24 cellular contexts compared by ENCODE assay signal in genomic region chrX:27715610-27716009, GRCh38.
DNase-seq lines count a peak whose midpoint lies in the region; ATAC-seq, FAIRE-seq and TF ChIP-seq lines count a peak whose summit lies in the region.
"Had no signal": no experiment of that assay in that cellular context is flagged by ENCODE, and none has a peak within 500 bp of the region (broad histone marks: within the 10 kb centered on the region; RNA-seq: fewer than 3 reads in every experiment).

No MANE protein-coding gene starts in this region.

- H2AFZ ChIP-seq in IMR-90 (replicated peaks; ENCODE audit: low read length, poor library complexity) (no peak overlapping the region), trophoblast cell (ENCODE audit: insufficient read depth, low read length, poor library complexity) (no peak overlapping the region)

- no peak for DNase-seq in A549 (ENCODE audit: low read depth in 1 of 2, low spot score in 1 of 2)
- no peak for DNase-seq in IMR-90
- DNase-seq in iris pigment epithelial cell (ENCODE audit: low read depth): peak; percentile 1
- peak; percentile 1 for DNase-seq in left kidney (ENCODE audit: low read depth, low spot score)
- DNase-seq in trophoblast cell: no peak
- no peak for DNase-seq in NAMALWA (ENCODE audit: low spot score)
- no peak for DNase-seq in coronary artery (ENCODE audit: low spot score)
- DNase-seq: ACHN; BE2C; C1 segment of cervical spinal cord; Calu3; CD4-positive, alpha-beta memory T cell; CD4-positive, CD25-positive, alpha-beta regulatory T cell; CD8-positive, alpha-beta memory T cell; COR-L47; DMS79 treated with DMSO at 0.1 percent for 48 hours; GF-D8 had no signal

- H2BK120ac ChIP-seq in IMR-90 (ENCODE audit: low read depth, low read length): no peak overlapping the region
- no peak overlapping the region for H2BK120ac ChIP-seq in trophoblast cell (ENCODE audit: insufficient read depth, low read length, poor library complexity)

- H3K4me2 ChIP-seq in A549 (no peak overlapping the region), IMR-90 (ENCODE audit: low read depth, low read length) (no peak overlapping the region), trophoblast cell (ENCODE audit: low read length) (no peak overlapping the region)
- H3K4me2 ChIP-seq: BLaER1 had no signal

- no peaks in the 10 kb centered on the region for H4K20me1 ChIP-seq in IMR-90 (ENCODE audit: insufficient read depth, low read length)
- H4K20me1 ChIP-seq: BLaER1 had no signal

- no peak overlapping the region for H2BK12ac ChIP-seq in trophoblast cell (ENCODE audit: low read length)

- H3K9me1 ChIP-seq in IMR-90 (ENCODE audit: insufficient read depth, low read length): no peaks in the 10 kb centered on the region

- H3K9me3 ChIP-seq in A549: no peaks in the 10 kb centered on the region
- H3K9me3 ChIP-seq in IMR-90 (ENCODE audit: control insufficient read depth, insufficient read depth, low read length): no peaks in the 10 kb centered on the region
- no peaks in the 10 kb centered on the region for H3K9me3 ChIP-seq in trophoblast cell (ENCODE audit: insufficient read depth, low read depth, low read length)
- H3K9me3 ChIP-seq: BE2C had no signal

- no peak overlapping the region for H3K23ac ChIP-seq in IMR-90 (ENCODE audit: low read depth, low read length)
- no peak overlapping the region for H3K23ac ChIP-seq in trophoblast cell (ENCODE audit: low read length)

- no peak overlapping the region for H3K18ac ChIP-seq in IMR-90 (ENCODE audit: low read depth, low read length)
- H3K18ac ChIP-seq in trophoblast cell (ENCODE audit: low read length): no peak overlapping the region

- H2BK20ac ChIP-seq in IMR-90 (ENCODE audit: low read depth, low read length): no peak overlapping the region

- no TSS peak for BruUV-seq in IMR-90 (replicated peaks; lab: Mats Ljungman, UMichigan)

- H3K79me1 ChIP-seq in IMR-90 (ENCODE audit: low read depth in 1 of 2, low read length in 2 of 2): no peaks in the 10 kb centered on the region
- no peaks in the 10 kb centered on the region for H3K79me1 ChIP-seq in trophoblast cell (ENCODE audit: low read length)

- H2BK5ac ChIP-seq in IMR-90 (ENCODE audit: low read depth, low read length, poor library complexity, severe bottlenecking) (no peak overlapping the region), trophoblast cell (ENCODE audit: low read depth, low read length, poor library complexity) (no peak overlapping the region)

- no peaks in the 10 kb centered on the region for H3K79me2 ChIP-seq in trophoblast cell (ENCODE audit: control insufficient read depth, insufficient read depth, low read length, poor library complexity)

- H3K56ac ChIP-seq in IMR-90 (ENCODE audit: extremely low read depth, insufficient read depth, low read length): no peak overlapping the region

- H3K14ac ChIP-seq in IMR-90 (replicated peaks; ENCODE audit: low read depth, low read length) (no peak overlapping the region), trophoblast cell (ENCODE audit: low read length) (no peak overlapping the region)

- no peak overlapping the region for H2BK15ac ChIP-seq in IMR-90 (ENCODE audit: low read depth, low read length)

- TF ChIP-seq CTCF in A549 (IDR thresholded peaks at IDR 0.05) (no peak), IMR-90 (conservative IDR thresholded peaks at IDR 0.05; ENCODE audit: low read depth, low read length) (no peak), coronary artery (IDR thresholded peaks at IDR 0.05) (no peak)

- H3K4me3 ChIP-seq in A549 (no peak overlapping the region), IMR-90 (ENCODE audit: insufficient read depth, low read depth, low read length) (no peak overlapping the region), trophoblast cell (ENCODE audit: low read depth, low read length) (no peak overlapping the region), coronary artery (no peak overlapping the region)
- H3K4me3 ChIP-seq: BLaER1 had no signal

- H4K8ac ChIP-seq in IMR-90 (ENCODE audit: low read depth in 2 of 2, low read length in 2 of 2) (no peak overlapping the region), trophoblast cell (ENCODE audit: low read depth, low read length) (no peak overlapping the region)

- H4K91ac ChIP-seq in IMR-90 (ENCODE audit: insufficient read depth, low read depth, low read length) (no peak overlapping the region), trophoblast cell (ENCODE audit: low read depth, low read length) (no peak overlapping the region)

- no peaks in the 10 kb centered on the region for H3K27me3 ChIP-seq in IMR-90 (ENCODE audit: control insufficient read depth, insufficient read depth, low read length)
- no peaks in the 10 kb centered on the region for H3K27me3 ChIP-seq in trophoblast cell (ENCODE audit: insufficient read depth, low read length)
- H3K27me3 ChIP-seq: BE2C had no signal

- intact Hi-C loops in IMR-90 (cut with micrococcal nuclease): no loop called here

- H3K4ac ChIP-seq in IMR-90 (ENCODE audit: low read depth, low read length) (no peak overlapping the region), trophoblast cell (ENCODE audit: low read depth, low read length) (no peak overlapping the region)

- H3K4me1 ChIP-seq in A549 (no peaks in the 10 kb centered on the region), IMR-90 (ENCODE audit: control insufficient read depth, insufficient read depth, low read length) (no peaks in the 10 kb centered on the region), trophoblast cell (ENCODE audit: control insufficient read depth in 1 of 2, insufficient read depth in 2 of 2, low read length in 2 of 2) (no peaks in the 10 kb centered on the region)
- H3K4me1 ChIP-seq: BE2C, BLaER1 had no signal

- in situ Hi-C loops in IMR-90 (cut with MboI; ENCODE audit: low sequenced_read_pairs): no loop called here

- H2AK9ac ChIP-seq in IMR-90 (replicated peaks; ENCODE audit: low read depth, low read length, poor library complexity): no peak overlapping the region

- H3K9ac ChIP-seq in IMR-90 (ENCODE audit: low read depth, low read length) (no peak overlapping the region), trophoblast cell (ENCODE audit: low read length) (no peak overlapping the region)
- H3K9ac ChIP-seq: BLaER1 had no signal

- no peak overlapping the region for H4K12ac ChIP-seq in trophoblast cell (ENCODE audit: low read depth, low read length)

- H3K27ac ChIP-seq in A549 (no peak overlapping the region), IMR-90 (ENCODE audit: insufficient read depth, low read length) (no peak overlapping the region), trophoblast cell (ENCODE audit: low read depth, low read length) (no peak overlapping the region), coronary artery (no peak overlapping the region)
- H3K27ac ChIP-seq: 22Rv1, BLaER1 had no signal

- CTCF ChIA-PET in A549 (lab: Yijun Ruan, JAX): no interaction called here
- CTCF ChIA-PET in IMR-90 (lab: Yijun Ruan, JAX): no interaction called here

- H2AK5ac ChIP-seq in IMR-90 (ENCODE audit: low read depth, low read length): no peak overlapping the region
- H2AK5ac ChIP-seq in trophoblast cell (ENCODE audit: low read length): no peak overlapping the region

- dilution Hi-C loops in IMR-90 (cut with HindIII; ENCODE audit: low sequenced_read_pairs, unreplicated experiment): no loop called here

- TF ChIP-seq POLR2A in A549 (IDR thresholded peaks at IDR 0.05; ENCODE audit: low read length): no peak
- TF ChIP-seq POLR2A in IMR-90 (IDR thresholded peaks at IDR 0.05; ENCODE audit: low read depth, low read length): no peak

- peak; percentile 81 for FAIRE-seq in A549 (lab: Jason Lieb, UNC)
- FAIRE-seq: D721Med, G401.6, GM12891, GM19239 had no signal

- no peak for TF ChIP-seq EP300 in A549 (IDR thresholded peaks at IDR 0.05)

- WGBS in A549 (ENCODE audit: missing lambda C conversion rate): 39% methylated on average over 2 of the region's 2 CpGs
- no CpG with 5 or more reads among the region's 2 CpGs for WGBS in IMR-90 (ENCODE audit: extremely low coverage in 2 of 2, insufficient read length in 1 of 2), 2 experiments
- WGBS in trophoblast cell (ENCODE audit: extremely low coverage, insufficient coverage, insufficient read length): no CpG with 5 or more reads among the region's 2 CpGs

- H4K5ac ChIP-seq in IMR-90 (ENCODE audit: low read depth, low read length): no peak overlapping the region

- H3K36me3 ChIP-seq in IMR-90 (ENCODE audit: control insufficient read depth, insufficient read depth, low read length) (no peaks in the 10 kb centered on the region), trophoblast cell (ENCODE audit: control insufficient read depth in 1 of 2, insufficient read depth in 2 of 2, low read length in 2 of 2) (no peaks in the 10 kb centered on the region)
- H3K36me3 ChIP-seq: BE2C, BLaER1 had no signal

- ATAC-seq in A549 (no peak), IMR-90 (ENCODE audit: low read depth) (0 out of 2 replicates have a peak, but pooled peaks have one; percentile 24), GM21390 (IDR thresholded peaks at IDR 0.05; ENCODE audit: unreplicated experiment) (no peak)

- POLR2A ChIA-PET in A549 (lab: Yijun Ruan, JAX) (no interaction called here), IMR-90 (lab: Charles Lee; ENCODE audit: unreplicated experiment) (no interaction called here)

- TF ChIP-seq RAD21 in A549 (conservative IDR thresholded peaks at IDR 0.05 in 1 of 2, IDR thresholded peaks at IDR 0.05 in 1 of 2) (no peak), IMR-90 (IDR thresholded peaks at IDR 0.05; ENCODE audit: low read length) (no peak)

TF ChIP-seq in A549, 52 proteins besides CTCF, POLR2A, EP300 and RAD21:
- no peak for TF ChIP-seq JUNB (IDR thresholded peaks at IDR 0.05)
- no peak for TF ChIP-seq MAFK (IDR thresholded peaks at IDR 0.05; ENCODE audit: partially characterized antibody)

TF ChIP-seq in IMR-90, 13 proteins besides CTCF, POLR2A, EP300 and RAD21:
- TF ChIP-seq USF2 (IDR thresholded peaks at IDR 0.05; ENCODE audit: low read depth, low read length) (no peak), ELK1 (IDR thresholded peaks at IDR 0.05; ENCODE audit: borderline replicate concordance, low read depth, low read length) (no peak), CHD1 (IDR thresholded peaks at IDR 0.05; ENCODE audit: low read depth, low read length) (no peak), RCOR1 (IDR thresholded peaks at IDR 0.05; ENCODE audit: insufficient replicate concordance, low read length) (no peak)
TF ChIP-seq in IMR-90: peak in this region for 0.

Comparison
In these comparisons a context has a peak if more than half of its experiments do, and no peak if none do; other contexts are left out.
1. DNase-seq: peak in iris pigment epithelial cell (single experiment) and left kidney (single experiment); none in A549 (0 of 2), IMR-90 (single experiment), trophoblast cell (0 of 2), NAMALWA (single experiment) and coronary artery (single experiment).